Comparison of ENCODE assay signal across 16 cellular contexts in the genomic region with DNA sequence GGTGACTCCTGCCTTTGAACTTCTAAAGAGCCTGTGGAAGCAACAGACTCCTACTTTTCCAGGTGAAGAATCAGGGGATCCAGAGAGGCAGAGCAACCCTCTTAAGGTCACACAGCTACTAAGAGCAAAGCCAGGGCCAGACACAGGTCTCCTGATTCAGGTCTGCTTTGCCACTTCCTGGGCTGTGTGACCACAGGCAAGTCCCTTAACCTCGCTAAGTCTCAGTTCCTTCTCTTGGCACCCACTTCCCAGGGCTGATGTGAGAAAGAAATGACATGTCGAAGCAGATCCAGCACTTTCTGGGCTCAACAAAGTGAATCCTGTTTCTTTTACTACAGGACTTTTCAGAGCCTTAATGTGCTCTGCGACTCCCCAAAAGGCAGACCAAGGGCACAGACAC. TPM values are rescaled to one million over a fixed set of nuclear protein-coding genes. Genes with fewer than 3 reads are reported as not detected.
DNase-seq lines count a peak whose midpoint lies in the region; ATAC-seq and TF ChIP-seq lines count a peak whose summit lies in the region.
"Had no signal": no experiment of that assay in that cellular context is flagged by ENCODE, and none has a peak within 500 bp of the region (broad histone marks: within the 10 kb centered on the region; RNA-seq: fewer than 3 reads in every experiment).

No MANE protein-coding gene starts in this region.

- peaks cover 23% of the 10 kb centered on the region for H3K36me3 Mint-ChIP-seq in memory B cell

- peaks cover 10% of the 10 kb centered on the region for H3K79me2 ChIP-seq in PC-9 (ENCODE audit: low read depth)

- H3K4me3 ChIP-seq in BLaER1 treated with 17β-estradiol and CSF1 and Interleukin-3, amounts not matched to agents 10 nM and 100 nM = no peak overlapping the region
- H3K4me3 ChIP-seq in PC-9 = no peak overlapping the region
- H3K4me3 ChIP-seq: HAP-1, MG63 had no signal

- H3K9ac ChIP-seq in BLaER1 treated with 17β-estradiol and CSF1 and Interleukin-3, amounts not matched to agents 10 nM and 100 nM = peak overlapping the region in 3 of 11 experiments; percentile 7 to 22 (median 20); a peak in 2 of 22 replicates

- no peak overlapping the region for H2AFZ ChIP-seq in PC-9

- CTCF ChIA-PET in PC-9 (lab: Charles Lee) = no interaction called here

- peaks cover 52 to 60% (median 57%) of the 10 kb centered on the region in 10 experiments for H3K4me1 ChIP-seq in BLaER1 treated with 17β-estradiol and CSF1 and Interleukin-3, amounts not matched to agents 10 nM and 100 nM
- H3K4me1 ChIP-seq in PC-9 (replicated peaks; ENCODE audit: insufficient read depth) = peaks cover 76% of the 10 kb centered on the region
- H3K4me1 ChIP-seq: HAP-1 had no signal

- peaks cover 46% of the 10 kb centered on the region for H3F3A ChIP-seq in PC-9 (ENCODE audit: insufficient read depth, low read depth)

- no peak for TF ChIP-seq CTCF in PC-9 (conservative IDR thresholded peaks at IDR 0.05)

- peaks cover 67 to 92% (median 81%) of the 10 kb centered on the region in 11 experiments for H3K36me3 ChIP-seq in BLaER1 treated with 17β-estradiol and CSF1 and Interleukin-3, amounts not matched to agents 10 nM and 100 nM
- H3K36me3 ChIP-seq in PC-9 (ENCODE audit: low read depth) = peaks cover 10% of the 10 kb centered on the region

- no peak overlapping the region for H3K27ac Mint-ChIP-seq in memory B cell

- no peak overlapping the region for H3K4me3 Mint-ChIP-seq in memory B cell

- no peaks in the 10 kb centered on the region for H3K9me3 Mint-ChIP-seq in memory B cell

- no peaks in the 10 kb centered on the region for H3K9me2 ChIP-seq in PC-9 (ENCODE audit: insufficient read depth)

- peaks cover 18% of the 10 kb centered on the region for H3K4me1 Mint-ChIP-seq in memory B cell

- peaks cover 0 to 25% (median 12%) of the 10 kb centered on the region in 11 experiments; a peak in 9 of 22 replicates for H4K20me1 ChIP-seq in BLaER1 treated with 17β-estradiol and CSF1 and Interleukin-3, amounts not matched to agents 10 nM and 100 nM
- H4K20me1 ChIP-seq in PC-9 (ENCODE audit: insufficient read depth) = no peaks in the 10 kb centered on the region

- BruUV-seq in PC-9 (replicated peaks; lab: Mats Ljungman, UMichigan) = no TSS peak

- H3K9me3 ChIP-seq in BLaER1 treated with 17β-estradiol and CSF1 and Interleukin-3, amounts not matched to agents 10 nM and 100 nM (replicated peaks in 1 of 11) = no peaks in the 10 kb centered on the region
- no peaks in the 10 kb centered on the region for H3K9me3 ChIP-seq in PC-9 (ENCODE audit: insufficient read depth, low read depth)
- H3K9me3 ChIP-seq: HAP-1, MG63 had no signal

- no peaks in the 10 kb centered on the region for H3K27me3 ChIP-seq in BLaER1 treated with 17β-estradiol and CSF1 and Interleukin-3, amounts not matched to agents 10 nM and 100 nM
- H3K27me3 ChIP-seq in PC-9 (ENCODE audit: insufficient read depth, low read depth) = no peaks in the 10 kb centered on the region
- H3K27me3 ChIP-seq: MG63 had no signal

- ATAC-seq in GM18868 (IDR thresholded peaks at IDR 0.05; ENCODE audit: unreplicated experiment) (peak; percentile 49), memory B cell (ENCODE audit: low read depth) (peak; percentile 97), HG02623 (IDR thresholded peaks at IDR 0.05; ENCODE audit: unreplicated experiment) (no peak)

- no peak for DNase-seq in PC-9
- DNase-seq in memory B cell (ENCODE audit: low spot score in 2 of 2) = peak in 1 of 2 donors; percentile 29
- no peak for DNase-seq in posterior vena cava (ENCODE audit: low spot score)
- DNase-seq in DMS 273 treated with DMSO at 0.1 percent for 48 hours (lab: John Stamatoyannopoulos, UW) = no peak
- DNase-seq in NCI-H1105 treated with DMSO at 0.1 percent for 48 hours (lab: John Stamatoyannopoulos, UW) = no peak
- DNase-seq: central memory CD4-positive, alpha-beta T cell; DMS53; glutamatergic neuron; MG63; retina; RPMI8226; T1000 had no signal

- no peaks in the 10 kb centered on the region for H3K27me3 Mint-ChIP-seq in memory B cell

- H3K4me2 ChIP-seq in BLaER1 treated with 17β-estradiol and CSF1 and Interleukin-3, amounts not matched to agents 10 nM and 100 nM = peak overlapping the region; percentile 89 to 99 (median 93)
- peak overlapping the region; percentile 79 for H3K4me2 ChIP-seq in PC-9

- POLR2A ChIA-PET in PC-9 (lab: Charles Lee; ENCODE audit: unreplicated experiment) = interaction anchor here (0.6 kb wide), 1 partner anchor 995 kb away, joined by 7 read pairs; no protein-coding TSS in a partner anchor

- intact Hi-C loops in PC-9 (cut with micrococcal nuclease; ENCODE audit: unreplicated experiment) (loop anchor here (5.0 kb wide), 1 partner anchor 95 kb away; no protein-coding TSS in a partner anchor), posterior vena cava (cut with DNase I) (no loop called here)

- H3K27ac ChIP-seq in BLaER1 treated with 17β-estradiol and CSF1 and Interleukin-3, amounts not matched to agents 10 nM and 100 nM = peak overlapping the region in 9 of 11 experiments; percentile 20 to 86 (median 74); a peak in 15 of 22 replicates
- H3K27ac ChIP-seq in PC-9 = peak overlapping the region; percentile 93

RNA-seq across cellular contexts. Expression of gene UQCR10, which starts 30.2 kb away (rescaled TPM):
- total RNA-seq in PC-9 (2021) (85.4 and 103 TPM in 2 replicates), posterior vena cava (10 to 100 TPM; 48.6 to 65.6 TPM)

RNA-seq across cellular contexts. Expression of gene ZMAT5, which starts 30.5 kb away (rescaled TPM):
- total RNA-seq in PC-9 (2021) (14.2 and 15.5 TPM in 2 replicates), posterior vena cava (10 to 100 TPM; 14.1 to 18.0 TPM)

RNA-seq across cellular contexts. Expression of gene ASCC2, which starts 40.7 kb away (rescaled TPM):
- total RNA-seq in PC-9 (2021) (39.9 and 43.3 TPM in 2 replicates), posterior vena cava (10 to 100 TPM; 31.3 to 37.2 TPM)
